ENCODE assay signal across 26 cellular contexts in the genomic region with DNA sequence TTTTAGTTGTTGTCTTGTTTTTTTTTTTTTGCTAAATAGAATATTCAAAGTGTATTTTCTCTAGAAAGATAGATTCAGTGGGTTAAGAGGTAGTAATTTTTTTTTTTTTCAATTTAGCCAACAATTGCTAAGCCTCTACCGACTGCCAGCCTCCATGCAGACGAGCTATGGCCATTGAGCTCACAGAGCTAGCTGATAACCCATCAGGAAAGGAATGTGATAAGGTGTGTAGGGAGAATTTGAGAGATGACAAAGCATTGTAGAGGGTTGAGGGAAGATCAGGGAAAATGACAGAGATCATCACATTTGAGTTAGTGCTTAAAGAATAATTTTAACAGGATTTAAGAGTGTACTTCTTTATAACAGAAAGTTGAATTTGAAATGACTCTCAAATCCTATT. TPM values are rescaled to one million over a fixed set of nuclear protein-coding genes. Genes with fewer than 3 reads are reported as not detected.
"Had no signal": no experiment of that assay in that cellular context is flagged by ENCODE, and none has a peak within 500 bp of the region (broad histone marks: within the 10 kb centered on the region; RNA-seq: fewer than 3 reads in every experiment).

No MANE protein-coding gene starts in this region.

- H3K4me1 Mint-ChIP-seq: stimulated activated naive B cell treated with anti-CD40 and anti-IgM and Interleukin-4, amounts not matched to agents 10 μg/mL and 1 μg/mL and 100 μg/mL, for 72 hours had no signal

- DNase-seq: heart right ventricle; islet precursor cell; left ventricle myocardium inferior; naive thymus-derived CD8-positive, alpha-beta T cell; nucleus accumbens; pancreas; posterior cingulate gyrus; retina; right cardiac atrium; stimulated activated CD4-positive, alpha-beta T cell treated with anti-CD3 and anti-CD28 coated beads, Interleukin-12 subunit alpha, Interleukin-12 subunit beta, amount 100 ng/mL, for 4 hours; stimulated activated CD4-positive, alpha-beta T cell treated with anti-CD3 and anti-CD28 coated beads, Interleukin-15, amount 100 ng/mL, for 24 hours; stimulated activated CD4-positive, alpha-beta T cell treated with anti-CD3 and anti-CD28 coated beads, Interleukin-2, amount 100 ng/mL, for 24 hours; stimulated activated CD4-positive, alpha-beta T cell treated with anti-CD3 and anti-CD28 coated beads, Interleukin-4, amount 100 ng/mL, for 1 hour; stimulated activated naive B cell treated with anti-CD40 and anti-IgM and Interleukin-4, amounts not matched to agents 10 μg/mL and 1 μg/mL and 100 μg/mL, for 72 hours; stimulated activated naive CD8-positive, alpha-beta T cell treated with anti-CD3 and anti-CD28 coated beads, Interleukin-15, Interleukin-2, amounts not matched to agents 100 U/mL and 50 U/mL, for 24 hours; stomach; testis; tibial artery; upper lobe of right lung had no signal

- H3K27me3 ChIP-seq: heart right ventricle, pancreas, stomach, testis, tibial artery, upper lobe of right lung had no signal

- H3K9me3 ChIP-seq: heart right ventricle, left ventricle myocardium inferior, pancreas, prostate gland, stomach, testis, tibial artery, upper lobe of right lung had no signal

- H3K4me1 ChIP-seq: pancreas, prostate gland, stomach, testis, tibial artery, upper lobe of right lung had no signal

- H3K9me3 Mint-ChIP-seq: naive thymus-derived CD8-positive, alpha-beta T cell; nephron; neural crest cell; stimulated activated naive B cell treated with anti-CD40 and anti-IgM and Interleukin-4, amounts not matched to agents 10 μg/mL and 1 μg/mL and 100 μg/mL, for 72 hours had no signal

- H3K4me3 ChIP-seq: heart right ventricle, hepatocyte, left ventricle myocardium inferior, lung, pancreas, prostate gland, skin epidermis, stomach, testis, tibial artery, upper lobe of right lung had no signal

- H3K4me3 Mint-ChIP-seq: naive thymus-derived CD8-positive, alpha-beta T cell; nephron; neural crest cell; stimulated activated naive B cell treated with anti-CD40 and anti-IgM and Interleukin-4, amounts not matched to agents 10 μg/mL and 1 μg/mL and 100 μg/mL, for 72 hours had no signal

- H3K79me2 ChIP-seq: hepatocyte had no signal

- H3K36me3 ChIP-seq: heart right ventricle, left ventricle myocardium inferior, pancreas, prostate gland, stomach, tibial artery, upper lobe of right lung had no signal

- ATAC-seq: heart right ventricle; naive thymus-derived CD8-positive, alpha-beta T cell; pancreas; right cardiac atrium; sciatic nerve; stimulated activated naive B cell treated with anti-CD40 and anti-IgM and Interleukin-4, amounts not matched to agents 10 μg/mL and 1 μg/mL and 100 μg/mL, for 72 hours; stimulated activated naive CD8-positive, alpha-beta T cell treated with anti-CD3 and anti-CD28 coated beads, Interleukin-15, Interleukin-2, amounts not matched to agents 100 U/mL and 50 U/mL, for 24 hours; upper lobe of right lung had no signal

- H3K36me3 Mint-ChIP-seq: naive thymus-derived CD8-positive, alpha-beta T cell; stimulated activated naive B cell treated with anti-CD40 and anti-IgM and Interleukin-4, amounts not matched to agents 10 μg/mL and 1 μg/mL and 100 μg/mL, for 72 hours had no signal

- H3K27ac ChIP-seq: heart right ventricle, hepatocyte, left ventricle myocardium inferior, pancreas, prostate gland, skin epidermis, stomach, testis, tibial artery, upper lobe of right lung had no signal

- H3K4me2 ChIP-seq: hepatocyte had no signal

- H3K27ac Mint-ChIP-seq: nephron; stimulated activated naive B cell treated with anti-CD40 and anti-IgM and Interleukin-4, amounts not matched to agents 10 μg/mL and 1 μg/mL and 100 μg/mL, for 72 hours had no signal

RNA-seq across cellular contexts. Expression of a gene that starts 30.6 kb away (rescaled TPM):
- polyA plus RNA-seq: hepatocyte had no signal
